10 cellular contexts compared by ENCODE assay signal in genomic region chr10:103676851-103677417, GRCh38.
A peak's percentile ranks its signal among the peaks of the same experiment; 100 is the strongest.
DNase-seq lines count a peak whose midpoint lies in the region; ATAC-seq and TF ChIP-seq lines count a peak whose summit lies in the region.
"Had no signal": no experiment of that assay in that cellular context is flagged by ENCODE, and none has a peak within 500 bp of the region (broad histone marks: within the 10 kb centered on the region; RNA-seq: fewer than 3 reads in every experiment).

No MANE protein-coding gene starts in this region.

- H3K9me3 Mint-ChIP-seq in CD8-positive, alpha-beta memory T cell = no peaks in the 10 kb centered on the region

- peak overlapping the region in 7 of 8 donors; percentile 52 to 97 (median 78) for H3K27ac Mint-ChIP-seq in CD8-positive, alpha-beta memory T cell

- H3K36me3 ChIP-seq in CD8-positive, alpha-beta memory T cell (ENCODE audit: insufficient read depth, low read length) = no peaks in the 10 kb centered on the region
- no peaks in the 10 kb centered on the region for H3K36me3 ChIP-seq in left ventricle myocardium inferior
- H3K36me3 ChIP-seq in gastrocnemius medialis = no peaks in the 10 kb centered on the region

- no peaks in the 10 kb centered on the region for H3K27me3 ChIP-seq in CD8-positive, alpha-beta memory T cell (ENCODE audit: insufficient read depth, low read length, poor library complexity, severe bottlenecking)
- H3K27me3 ChIP-seq in left ventricle myocardium inferior (ENCODE audit: low read depth) (no peaks in the 10 kb centered on the region), gastrocnemius medialis (no peaks in the 10 kb centered on the region)

- H3K27ac ChIP-seq in CD8-positive, alpha-beta memory T cell (ENCODE audit: low read depth, low read length) = no peak overlapping the region
- H3K27ac ChIP-seq in left ventricle myocardium inferior (replicated peaks) = peak overlapping the region; percentile 80
- peak overlapping the region; percentile 58 to 71 (median 67) for H3K27ac ChIP-seq in gastrocnemius medialis

- no peak overlapping the region for H3K4me3 ChIP-seq in CD8-positive, alpha-beta memory T cell (ENCODE audit: low read length)
- H3K4me3 ChIP-seq in left ventricle myocardium inferior (peak overlapping the region; percentile 49), gastrocnemius medialis (no peak overlapping the region)

- H3K4me1 Mint-ChIP-seq in CD8-positive, alpha-beta memory T cell = peaks cover 11 to 30% (median 11%) of the 10 kb centered on the region in 3 donors

- peaks cover 0 to 3% (median 0%) of the 10 kb centered on the region in 3 donors for H3K36me3 Mint-ChIP-seq in CD8-positive, alpha-beta memory T cell

- TF ChIP-seq POLR2A in gastrocnemius medialis (IDR thresholded peaks at IDR 0.05) = no peak

- H3K4me3 Mint-ChIP-seq in CD8-positive, alpha-beta memory T cell = peak overlapping the region in 2 of 7 donors; percentile 8 to 65

- in situ Hi-C loops in gastrocnemius medialis (cut with MboI; ENCODE audit: low sequenced_read_pairs in 4 of 4) = loop anchor here in 3 of 4 donors (25.0 kb wide), 1 partner anchor 265 kb away; no protein-coding TSS in a partner anchor

- intact Hi-C loops in left ventricle myocardium inferior (cut with micrococcal nuclease) (no loop called here), gastrocnemius medialis (cut with DNase I; ENCODE audit: low total_unique reads) (no loop called here)

- no peak for TF ChIP-seq CTCF in left ventricle myocardium inferior (IDR thresholded peaks at IDR 0.05; ENCODE audit: borderline replicate concordance)
- no peak for TF ChIP-seq CTCF in gastrocnemius medialis (IDR thresholded peaks at IDR 0.05 in 4 of 5, conservative IDR thresholded peaks at IDR 0.05 in 1 of 5)

- POLR2A ChIA-PET in CD8-positive, alpha-beta memory T cell (lab: Charles Lee) = no interaction called here

- no peak for DNase-seq in CD8-positive, alpha-beta memory T cell
- DNase-seq in amniotic epithelial cell (ENCODE audit: low read depth) = peak; percentile 96
- DNase-seq in left ventricle myocardium inferior = peak; percentile 54
- no peak for DNase-seq in gastrocnemius medialis
- no peak for DNase-seq in COLO668 (lab: John Stamatoyannopoulos, UW; ENCODE audit: unreplicated experiment)
- DNase-seq in CD1c-positive myeloid dendritic cell (ENCODE audit: extremely low spot score) = no peak
- DNase-seq in DMS114 treated with DMSO at 0.1 percent for 48 hours (lab: John Stamatoyannopoulos, UW; ENCODE audit: unreplicated experiment) = no peak
- DNase-seq: NCI-H1048 had no signal

- peaks cover 20% of the 10 kb centered on the region for H3K4me1 ChIP-seq in CD8-positive, alpha-beta memory T cell (ENCODE audit: insufficient read depth, low read length)
- peaks cover 57% of the 10 kb centered on the region for H3K4me1 ChIP-seq in left ventricle myocardium inferior
- peaks cover 16 to 18% of the 10 kb centered on the region in 2 donors for H3K4me1 ChIP-seq in gastrocnemius medialis
- H3K4me1 ChIP-seq: parathyroid adenoma had no signal

- no peaks in the 10 kb centered on the region for H3K9me3 ChIP-seq in CD8-positive, alpha-beta memory T cell (ENCODE audit: low read length)
- H3K9me3 ChIP-seq in left ventricle myocardium inferior (replicated peaks) (no peaks in the 10 kb centered on the region), gastrocnemius medialis (no peaks in the 10 kb centered on the region)

- ATAC-seq in gastrocnemius medialis (no peak), GM19463 (IDR thresholded peaks at IDR 0.05; ENCODE audit: unreplicated experiment) (no peak)

- H3K27me3 Mint-ChIP-seq in CD8-positive, alpha-beta memory T cell = peaks cover 0 to 2% of the 10 kb centered on the region in 2 donors

- CTCF ChIA-PET in CD8-positive, alpha-beta memory T cell (lab: Charles Lee) = no interaction called here

Comparison
In these comparisons a context has a peak if more than half of its experiments do, and no peak if none do; other contexts are left out.
1. DNase-seq: peak in amniotic epithelial cell (single experiment) and left ventricle myocardium inferior (single experiment); none in CD8-positive, alpha-beta memory T cell (0 of 5), gastrocnemius medialis (0 of 2), COLO668 (single experiment), CD1c-positive myeloid dendritic cell (single experiment) and DMS114 treated with DMSO at 0.1 percent for 48 hours (single experiment).